22 cellular contexts compared by ENCODE assay signal in genomic region chr5:123722451-123722850, GRCh38.
DNase-seq lines count a peak whose midpoint lies in the region; FAIRE-seq and TF ChIP-seq lines count a peak whose summit lies in the region.
"Had no signal": no experiment of that assay in that cellular context is flagged by ENCODE, and none has a peak within 500 bp of the region (broad histone marks: within the 10 kb centered on the region; RNA-seq: fewer than 3 reads in every experiment).

No MANE protein-coding gene starts in this region.

- H3K36me3 ChIP-seq in bronchial epithelial cell (ENCODE audit: control insufficient read depth, insufficient read depth, low read length): no peaks in the 10 kb centered on the region
- H3K36me3 ChIP-seq in CD8-positive, alpha-beta memory T cell (ENCODE audit: insufficient read depth, low read length): no peaks in the 10 kb centered on the region
- H3K36me3 ChIP-seq: HAP-1 had no signal

- H3K4me1 Mint-ChIP-seq in CD8-positive, alpha-beta memory T cell: no peaks in the 10 kb centered on the region
- H3K4me1 Mint-ChIP-seq: B cell; CD4-positive, alpha-beta memory T cell had no signal

- no peak overlapping the region for H3K27ac ChIP-seq in CD8-positive, alpha-beta memory T cell (ENCODE audit: low read depth, low read length)
- H3K27ac ChIP-seq: HL-60 had no signal

- no peaks in the 10 kb centered on the region for H3K9me3 ChIP-seq in CD8-positive, alpha-beta memory T cell (ENCODE audit: low read length)
- H3K9me3 ChIP-seq: HAP-1 had no signal

- H3K27me3 Mint-ChIP-seq in CD8-positive, alpha-beta memory T cell: no peaks in the 10 kb centered on the region
- H3K27me3 Mint-ChIP-seq: CD4-positive, alpha-beta memory T cell had no signal

- POLR2A ChIA-PET in CD8-positive, alpha-beta memory T cell (lab: Charles Lee): no interaction called here

- H3K4me3 Mint-ChIP-seq in CD8-positive, alpha-beta memory T cell: no peak overlapping the region
- H3K4me3 Mint-ChIP-seq: B cell; CD4-positive, alpha-beta memory T cell; HFFc6 had no signal

- TF ChIP-seq CTCF in bronchial epithelial cell (IDR thresholded peaks at IDR 0.05; ENCODE audit: insufficient read depth, low read length, severe bottlenecking): no peak

- H3K9me3 Mint-ChIP-seq in CD8-positive, alpha-beta memory T cell: peaks cover 3 to 14% (median 4%) of the 10 kb centered on the region in 5 donors
- H3K9me3 Mint-ChIP-seq: HFFc6 had no signal

- no peaks in the 10 kb centered on the region for H3K36me3 Mint-ChIP-seq in CD8-positive, alpha-beta memory T cell
- H3K36me3 Mint-ChIP-seq: CD4-positive, alpha-beta memory T cell had no signal

- no peak for FAIRE-seq in bronchial epithelial cell (lab: Jason Lieb, UNC)
- FAIRE-seq: D721Med, GM12892, GM19239 had no signal

- intact Hi-C loops in posterior vena cava (cut with DNase I): no loop called here

- H3K27ac Mint-ChIP-seq in CD8-positive, alpha-beta memory T cell: no peak overlapping the region
- H3K27ac Mint-ChIP-seq: B cell; CD4-positive, alpha-beta memory T cell; HFFc6 had no signal

- H3K27me3 ChIP-seq in bronchial epithelial cell (ENCODE audit: control insufficient read depth, insufficient read depth, low read length): no peaks in the 10 kb centered on the region
- H3K27me3 ChIP-seq in CD8-positive, alpha-beta memory T cell (ENCODE audit: insufficient read depth, low read length, poor library complexity, severe bottlenecking): no peaks in the 10 kb centered on the region

- CTCF ChIA-PET in CD8-positive, alpha-beta memory T cell (lab: Charles Lee): no interaction called here

- in situ Hi-C loops in G401 (cut with HindIII; ENCODE audit: low sequenced_read_pairs): no loop called here

- DNase-seq in G401 (ENCODE audit: low spot score) (peak; percentile 24), NCI-H69 (lab: John Stamatoyannopoulos, UW) (peak; percentile 78), bronchial epithelial cell (ENCODE audit: low read depth) (peak; percentile 53), iris pigment epithelial cell (ENCODE audit: low read depth) (peak; percentile 18), posterior vena cava (ENCODE audit: low spot score) (no peak)
- DNase-seq in effector CD4-positive, alpha-beta T cell: no peak
- no peak for DNase-seq in CD8-positive, alpha-beta memory T cell
- DNase-seq: C1 segment of cervical spinal cord; CD4-positive, alpha-beta memory T cell; COR-L47; DMS153; DMS79 treated with DMSO at 0.1 percent for 48 hours; EL; GDM1; GOT3; HFFc6 had no signal

- no peak overlapping the region for H3K4me3 ChIP-seq in bronchial epithelial cell (ENCODE audit: low read depth, low read length)
- no peak overlapping the region for H3K4me3 ChIP-seq in CD8-positive, alpha-beta memory T cell (ENCODE audit: low read length)
- H3K4me3 ChIP-seq: HAP-1 had no signal

- no peaks in the 10 kb centered on the region for H3K4me1 ChIP-seq in CD8-positive, alpha-beta memory T cell (ENCODE audit: insufficient read depth, low read length)
- H3K4me1 ChIP-seq: HAP-1 had no signal

Comparison
In these comparisons a context has a peak if more than half of its experiments do, and no peak if none do; other contexts are left out.
1. DNase-seq: peak in G401 (single experiment), NCI-H69 (single experiment), bronchial epithelial cell (single experiment) and iris pigment epithelial cell (single experiment); none in posterior vena cava (single experiment), effector CD4-positive, alpha-beta T cell (single experiment) and CD8-positive, alpha-beta memory T cell (0 of 5).